ENCODE assay signal across 29 cellular contexts in the genomic region with DNA sequence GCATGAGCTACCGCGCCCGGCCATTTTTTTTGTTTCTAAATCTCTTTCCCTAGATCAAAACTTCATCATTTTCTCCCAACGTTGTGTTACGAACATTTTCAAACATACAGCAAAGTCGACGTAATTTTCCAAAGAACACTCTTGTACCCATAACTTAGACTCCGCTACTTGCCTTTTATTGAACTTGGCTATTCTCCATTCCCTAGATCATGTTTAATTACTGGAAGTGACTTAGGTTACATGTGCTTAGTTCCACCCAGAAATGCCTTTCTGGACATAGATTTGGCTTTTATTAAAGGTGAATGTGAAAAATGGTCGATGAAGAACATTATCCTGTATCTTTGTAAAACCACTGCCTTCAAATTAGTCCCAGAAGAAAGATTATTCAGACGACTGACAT.
"Had no signal": no experiment of that assay in that cellular context is flagged by ENCODE, and none has a peak within 500 bp of the region (broad histone marks: within the 10 kb centered on the region; RNA-seq: fewer than 3 reads in every experiment).

No MANE protein-coding gene starts in this region.

- H3K36me3 ChIP-seq: colonic mucosa had no signal

- H3K27me3 Mint-ChIP-seq: dendritic cell treated with granulocyte-macrophage colony-stimulating factor and Interleukin-4, amounts not matched to agents 40 ng/mL and 50 ng/mL, for 4 days; effector memory CD8-positive, alpha-beta T cell; naive B cell had no signal

- H3K4me1 ChIP-seq: colonic mucosa, esophagus squamous epithelium, gastrocnemius medialis, heart right ventricle, left lung, lower lobe of right lung had no signal

- ATAC-seq: effector memory CD8-positive, alpha-beta T cell; esophagus mucosa; gastrocnemius medialis; heart right ventricle; left colon; left lung; left ventricle myocardium superior; lower lobe of right lung; mucosa of descending colon had no signal

- H3K9me3 ChIP-seq: colonic mucosa, esophagus squamous epithelium, gastrocnemius medialis, heart right ventricle, left lung, lower lobe of right lung, mucosa of descending colon had no signal

- H3K27me3 ChIP-seq: colonic mucosa, dorsolateral prefrontal cortex, esophagus squamous epithelium, gastrocnemius medialis, heart right ventricle, left lung had no signal

- H3K4me1 Mint-ChIP-seq: endodermal cell, immature natural killer cell, mesothelial cell of epicardium, naive B cell had no signal

- H3K4me3 Mint-ChIP-seq: dendritic cell treated with granulocyte-macrophage colony-stimulating factor and Interleukin-4, amounts not matched to agents 40 ng/mL and 50 ng/mL, for 4 days; effector memory CD8-positive, alpha-beta T cell; endodermal cell; immature natural killer cell; mesothelial cell of epicardium; naive B cell had no signal

- H3K9me3 Mint-ChIP-seq: dendritic cell treated with granulocyte-macrophage colony-stimulating factor and Interleukin-4, amounts not matched to agents 40 ng/mL and 50 ng/mL, for 4 days; effector memory CD8-positive, alpha-beta T cell; endodermal cell; immature natural killer cell; mesothelial cell of epicardium; naive B cell had no signal

- H3K27ac Mint-ChIP-seq: dendritic cell treated with granulocyte-macrophage colony-stimulating factor and Interleukin-4, amounts not matched to agents 40 ng/mL and 50 ng/mL, for 4 days; effector memory CD8-positive, alpha-beta T cell; endodermal cell; mesothelial cell of epicardium; naive B cell had no signal

- H3K4me3 ChIP-seq: colonic mucosa, dorsolateral prefrontal cortex, esophagus squamous epithelium, gastrocnemius medialis, heart right ventricle, left lung, lower lobe of right lung, mucosa of descending colon had no signal

- DNase-seq: colonic mucosa; cortex of kidney; dorsolateral prefrontal cortex; effector CD8-positive, alpha-beta T cell; effector memory CD8-positive, alpha-beta T cell; endodermal cell; erythroblast; esophagus squamous epithelium; foreskin fibroblast; foreskin melanocyte; gastrocnemius medialis; glutamatergic neuron; heart right ventricle; hypothalamus; immature natural killer cell; islet precursor cell; kidney; kidney glomerular epithelial cell; left colon; left lung; left ventricle myocardium superior; lower lobe of right lung; mesenchymal stem cell; mucosa of descending colon; naive B cell had no signal

- H3K27ac ChIP-seq: colonic mucosa, epithelial cell of prostate, esophagus squamous epithelium, gastrocnemius medialis, heart right ventricle, left lung, lower lobe of right lung had no signal
